32 cellular contexts compared by ENCODE assay signal in genomic region chr1:106226550-106226949, GRCh38.
"Had no signal": no experiment of that assay in that cellular context is flagged by ENCODE, and none has a peak within 500 bp of the region (broad histone marks: within the 10 kb centered on the region; RNA-seq: fewer than 3 reads in every experiment).

No MANE protein-coding gene starts in this region.

- ATAC-seq: activated naive CD4-positive, alpha-beta T cell treated with anti-CD3 and anti-CD28 coated beads, Interleukin-2, amount 50 U/mL, for 72 hours; activated naive CD8-positive, alpha-beta T cell treated with anti-CD3 and anti-CD28 coated beads, Interleukin-2, amount 50 U/mL, for 24 hours; activated T-cell treated with anti-CD3 and anti-CD28 coated beads, Interleukin-2, amount 50 U/mL, for 4 hours; activated T-cell treated with anti-CD3 and anti-CD28 coated beads, Interleukin-2, amount 50 U/mL, for 72 hours; activated T-helper 17 cell treated with anti-CD3 and anti-CD28 coated beads, Interleukin-2, amount 50 U/mL, for 72 hours; body of pancreas had no signal

- H3K36me3 ChIP-seq: adrenal gland, ascending aorta, brain microvascular endothelial cell, breast epithelium, cardiac muscle cell had no signal

- H3K9me3 ChIP-seq: adrenal gland, ascending aorta, body of pancreas, breast epithelium had no signal

- DNase-seq: activated effector memory CD4-positive, alpha-beta T cell treated with anti-CD3 and anti-CD28 coated beads, Interleukin-2, amount 50 U/mL, for 16 hours; activated effector memory CD4-positive, alpha-beta T cell treated with Interleukin-2 at 50 U/mL for 16 hours; activated gamma-delta T cell; activated gamma-delta T cell treated with Interleukin-2 at 50 U/mL for 16 hours; activated naive CD4-positive, alpha-beta T cell; activated naive CD4-positive, alpha-beta T cell treated with anti-CD3 and anti-CD28 coated beads for 36 hours; activated naive CD4-positive, alpha-beta T cell treated with anti-CD3 and anti-CD28 coated beads, Interleukin-2, amount 10 ng/mL, durations not matched to agents 7 days and 5 days; activated naive CD4-positive, alpha-beta T cell treated with anti-CD3 and anti-CD28 coated beads, Interleukin-2, amount 50 U/mL, for 16 hours; activated naive CD4-positive, alpha-beta T cell treated with Interleukin-2 at 50 U/mL for 16 hours; activated naive CD8-positive, alpha-beta T cell treated with anti-CD3 and anti-CD28 coated beads for 36 hours; activated naive CD8-positive, alpha-beta T cell treated with anti-CD3 and anti-CD28 coated beads, Interleukin-2, amount 10 ng/mL, durations not matched to agents 7 days and 5 days; activated naive CD8-positive, alpha-beta T cell treated with anti-CD3 and anti-CD28 coated beads, Interleukin-2, amount 50 U/mL, for 24 hours; activated T-cell treated with anti-CD3 and anti-CD28 coated beads, Interleukin-2, amount 50 U/mL, for 1 hour; activated T-cell treated with anti-CD3 and anti-CD28 coated beads, Interleukin-2, amount 50 U/mL, for 24 hours; activated T-cell treated with anti-CD3 and anti-CD28 coated beads, Interleukin-2, amount 50 U/mL, for 4 hours; activated T-cell treated with anti-CD3 and anti-CD28 coated beads, Interleukin-2, amount 50 U/mL, for 48 hours; activated T-cell treated with anti-CD3 and anti-CD28 coated beads, Interleukin-2, amount 50 U/mL, for 72 hours; adrenal gland; amniotic stem cell; amygdala; anterior cingulate cortex; aorta; body of pancreas; brain microvascular endothelial cell; caudate nucleus; central memory CD4-positive, alpha-beta T cell; cerebellar nuclear complex had no signal

- H3K4me3 ChIP-seq: adrenal gland, ascending aorta, body of pancreas, breast epithelium, cardiac muscle cell had no signal

- H3K27ac ChIP-seq: adrenal gland, ascending aorta, body of pancreas, brain microvascular endothelial cell, breast epithelium, cardiac muscle cell had no signal

- H3K27me3 ChIP-seq: adrenal gland, ascending aorta, body of pancreas, brain microvascular endothelial cell, breast epithelium, cardiac muscle cell had no signal
